In genomic region chr1:52904590-52905375, GRCh38 we compare ENCODE assay signal across 1 cellular context.
TF ChIP-seq lines count a peak whose summit lies in the region.

No MANE protein-coding gene starts in this region.

TF ChIP-seq in HEK293, 187 proteins besides CTCF, POLR2A, EP300 and RAD21 (continued from another document):
- TF ChIP-seq, protein P1, sequence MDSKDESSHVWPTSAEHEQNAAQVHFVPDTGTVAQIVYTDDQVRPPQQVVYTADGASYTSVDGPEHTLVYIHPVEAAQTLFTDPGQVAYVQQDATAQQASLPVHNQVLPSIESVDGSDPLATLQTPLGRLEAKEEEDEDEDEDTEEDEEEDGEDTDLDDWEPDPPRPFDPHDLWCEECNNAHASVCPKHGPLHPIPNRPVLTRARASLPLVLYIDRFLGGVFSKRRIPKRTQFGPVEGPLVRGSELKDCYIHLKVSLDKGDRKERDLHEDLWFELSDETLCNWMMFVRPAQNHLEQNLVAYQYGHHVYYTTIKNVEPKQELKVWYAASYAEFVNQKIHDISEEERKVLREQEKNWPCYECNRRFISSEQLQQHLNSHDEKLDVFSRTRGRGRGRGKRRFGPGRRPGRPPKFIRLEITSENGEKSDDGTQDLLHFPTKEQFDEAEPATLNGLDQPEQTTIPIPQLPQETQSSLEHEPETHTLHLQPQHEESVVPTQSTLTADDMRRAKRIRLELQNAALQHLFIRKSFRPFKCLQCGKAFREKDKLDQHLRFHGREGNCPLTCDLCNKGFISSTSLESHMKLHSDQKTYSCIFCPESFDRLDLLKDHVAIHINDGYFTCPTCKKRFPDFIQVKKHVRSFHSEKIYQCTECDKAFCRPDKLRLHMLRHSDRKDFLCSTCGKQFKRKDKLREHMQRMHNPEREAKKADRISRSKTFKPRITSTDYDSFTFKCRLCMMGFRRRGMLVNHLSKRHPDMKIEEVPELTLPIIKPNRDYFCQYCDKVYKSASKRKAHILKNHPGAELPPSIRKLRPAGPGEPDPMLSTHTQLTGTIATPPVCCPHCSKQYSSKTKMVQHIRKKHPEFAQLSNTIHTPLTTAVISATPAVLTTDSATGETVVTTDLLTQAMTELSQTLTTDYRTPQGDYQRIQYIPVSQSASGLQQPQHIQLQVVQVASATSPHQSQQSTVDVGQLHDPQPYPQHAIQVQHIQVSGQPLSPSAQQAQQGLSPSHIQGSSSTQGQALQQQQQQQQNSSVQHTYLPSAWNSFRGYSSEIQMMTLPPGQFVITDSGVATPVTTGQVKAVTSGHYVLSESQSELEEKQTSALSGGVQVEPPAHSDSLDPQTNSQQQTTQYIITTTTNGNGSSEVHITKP (tag by site-specific recombination; IDR thresholded peaks at IDR 0.05), result no peak
- TF ChIP-seq ZNF561 (tag by site-specific recombination; IDR thresholded peaks at IDR 0.05; ENCODE audit: borderline replicate concordance), result no peak
- TF ChIP-seq ZNF621 (tag by site-specific recombination; IDR thresholded peaks at IDR 0.05), result no peak
- no peak for TF ChIP-seq ZNF24 (tag by site-specific recombination; IDR thresholded peaks at IDR 0.05)
- no peak for TF ChIP-seq ZNF843 (tag by site-specific recombination; IDR thresholded peaks at IDR 0.05)
